In genomic region chr18:76909418-76909817, GRCh38 we compare ENCODE assay signal across 24 cellular contexts.
"Had no signal": no experiment of that assay in that cellular context is flagged by ENCODE, and none has a peak within 500 bp of the region (broad histone marks: within the 10 kb centered on the region; RNA-seq: fewer than 3 reads in every experiment).

No MANE protein-coding gene starts in this region.

- H3K4me3 Mint-ChIP-seq: activated B cell treated with CpG ODN at 0.5 μM for 24 hours; activated CD4-positive, alpha-beta memory T cell treated with anti-CD3 and anti-CD28 coated beads, Interleukin-2, amount 10 ng/mL, durations not matched to agents 7 days and 5 days; activated naive CD8-positive, alpha-beta T cell; activated T-cell treated with anti-CD3 and anti-CD28 coated beads, Interleukin-2, amount 50 U/mL, for 24 hours; activated T-cell treated with anti-CD3 and anti-CD28 coated beads, Interleukin-2, amount 50 U/mL, for 72 hours had no signal

- H3K9me3 Mint-ChIP-seq: activated B cell treated with CpG ODN at 0.5 μM for 24 hours; activated CD4-positive, alpha-beta memory T cell treated with anti-CD3 and anti-CD28 coated beads, Interleukin-2, amount 10 ng/mL, durations not matched to agents 7 days and 5 days; activated T-cell treated with anti-CD3 and anti-CD28 coated beads, Interleukin-2, amount 50 U/mL, for 24 hours; activated T-cell treated with anti-CD3 and anti-CD28 coated beads, Interleukin-2, amount 50 U/mL, for 72 hours had no signal

- DNase-seq: activated B cell treated with CpG ODN at 0.5 μM for 24 hours; activated CD4-positive, alpha-beta memory T cell treated with anti-CD3 and anti-CD28 coated beads, Interleukin-2, amount 10 ng/mL, durations not matched to agents 7 days and 5 days; activated CD4-positive, alpha-beta T cell treated with anti-CD3 and anti-CD28 coated beads for 48 hours; activated CD4-positive, alpha-beta T cell treated with anti-CD3 and anti-CD28 coated beads, Interleukin-2, amount 50 U/mL, for 4 hours; activated CD8-positive, alpha-beta memory T cell treated with anti-CD3 and anti-CD28 coated beads, Interleukin-2, amount 50 U/mL, for 48 hours; activated gamma-delta T cell treated with Interleukin-2 at 50 U/mL for 16 hours; activated naive CD4-positive, alpha-beta T cell treated with anti-CD3 and anti-CD28 coated beads, Interleukin-2, amount 50 U/mL, for 16 hours; activated naive CD4-positive, alpha-beta T cell treated with Interleukin-2 at 50 U/mL for 16 hours; activated T-cell treated with anti-CD3 and anti-CD28 coated beads for 4 hours; activated T-cell treated with anti-CD3 and anti-CD28 coated beads, Interleukin-2, amount 50 U/mL, for 24 hours; activated T-cell treated with anti-CD3 and anti-CD28 coated beads, Interleukin-2, amount 50 U/mL, for 72 hours; amygdala; aorta; body of pancreas; central memory CD4-positive, alpha-beta T cell; cerebellar nuclear complex; colonic mucosa; effector CD8-positive, alpha-beta T cell; foreskin fibroblast; T-helper 2 cell; WERI-Rb-1 had no signal

- H3K27ac Mint-ChIP-seq: activated B cell treated with CpG ODN at 0.5 μM for 24 hours; activated CD4-positive, alpha-beta memory T cell treated with anti-CD3 and anti-CD28 coated beads, Interleukin-2, amount 10 ng/mL, durations not matched to agents 7 days and 5 days; activated naive CD8-positive, alpha-beta T cell; activated T-cell treated with anti-CD3 and anti-CD28 coated beads, Interleukin-2, amount 50 U/mL, for 24 hours; activated T-cell treated with anti-CD3 and anti-CD28 coated beads, Interleukin-2, amount 50 U/mL, for 72 hours had no signal

- H3K4me1 Mint-ChIP-seq: activated CD4-positive, alpha-beta memory T cell treated with anti-CD3 and anti-CD28 coated beads, Interleukin-2, amount 10 ng/mL, durations not matched to agents 7 days and 5 days had no signal

- ATAC-seq: activated CD4-positive, CD25-positive, alpha-beta regulatory T cell treated with anti-CD3 and anti-CD28 coated beads, Interleukin-2, amount 50 U/mL, for 24 hours; activated T-cell treated with anti-CD3 and anti-CD28 coated beads, Interleukin-2, amount 50 U/mL, for 72 hours; body of pancreas; esophagus mucosa had no signal

- H3K27me3 Mint-ChIP-seq: activated B cell treated with CpG ODN at 0.5 μM for 24 hours; activated CD4-positive, alpha-beta memory T cell treated with anti-CD3 and anti-CD28 coated beads, Interleukin-2, amount 10 ng/mL, durations not matched to agents 7 days and 5 days; activated naive CD8-positive, alpha-beta T cell; activated T-cell treated with anti-CD3 and anti-CD28 coated beads, Interleukin-2, amount 50 U/mL, for 24 hours had no signal
